28 cellular contexts compared by ENCODE assay signal in genomic region chr3:49865198-49865784, GRCh38. TPM values are rescaled to one million over a fixed set of nuclear protein-coding genes. Genes with fewer than 3 reads are reported as not detected.
DNase-seq lines count a peak whose midpoint lies in the region; ATAC-seq and TF ChIP-seq lines count a peak whose summit lies in the region.
"Had no signal": no experiment of that assay in that cellular context is flagged by ENCODE, and none has a peak within 500 bp of the region (broad histone marks: within the 10 kb centered on the region; RNA-seq: fewer than 3 reads in every experiment).

No MANE protein-coding gene starts in this region.

- H3K9ac ChIP-seq in iPS-15b (ENCODE audit: low read depth, low read length): peak overlapping the region; percentile 60
- H3K9ac ChIP-seq: BLaER1 treated with 17β-estradiol and CSF1 and Interleukin-3, amounts not matched to agents 10 nM and 100 nM; GM23248; KMS-11 had no signal

- H3K27ac ChIP-seq in osteoblast (ENCODE audit: low read depth, low read length) (no peak overlapping the region), foreskin keratinocyte (no peak overlapping the region)
- H3K27ac ChIP-seq: A549; BLaER1 treated with 17β-estradiol and CSF1 and Interleukin-3, amounts not matched to agents 10 nM and 100 nM; GM23248; HL-60; KMS-11; SK-N-MC had no signal

- H3K4me2 ChIP-seq in osteoblast (ENCODE audit: insufficient read depth, low read length): no peak overlapping the region
- H3K4me2 ChIP-seq: A549; BLaER1 treated with 17β-estradiol and CSF1 and Interleukin-3, amounts not matched to agents 10 nM and 100 nM; KMS-11 had no signal

- H3K36me3 ChIP-seq in iPS-15b (ENCODE audit: control insufficient read depth, insufficient read depth, low read length): peaks cover 9% of the 10 kb centered on the region
- H3K36me3 ChIP-seq in osteoblast (ENCODE audit: insufficient read depth, low read length): no peaks in the 10 kb centered on the region
- H3K36me3 ChIP-seq: BLaER1 treated with 17β-estradiol and CSF1 and Interleukin-3, amounts not matched to agents 10 nM and 100 nM had no signal

- H3K4me3 ChIP-seq in iPS-15b (ENCODE audit: low read depth, low read length): no peak overlapping the region
- H3K4me3 ChIP-seq in osteoblast (ENCODE audit: insufficient read depth, low read length): no peak overlapping the region
- H3K4me3 ChIP-seq: A549; BLaER1 treated with 17β-estradiol and CSF1 and Interleukin-3, amounts not matched to agents 10 nM and 100 nM; GM23248; SK-N-MC had no signal

- no peaks in the 10 kb centered on the region for H3K36me3 Mint-ChIP-seq in brain

- H3K9me3 ChIP-seq in iPS-15b (ENCODE audit: control insufficient read depth, insufficient read depth, low read length) (no peaks in the 10 kb centered on the region), osteoblast (ENCODE audit: low read depth, low read length) (no peaks in the 10 kb centered on the region)
- H3K9me3 ChIP-seq: A549; BLaER1 treated with 17β-estradiol and CSF1 and Interleukin-3, amounts not matched to agents 10 nM and 100 nM had no signal

- DNase-seq in osteoblast (ENCODE audit: insufficient read length, low spot score, missing footprints) (peak; percentile 66), foreskin keratinocyte (no peak), nucleus accumbens (lab: John Stamatoyannopoulos, UW) (no peak)
- DNase-seq in stimulated activated CD4-positive, alpha-beta T cell treated with anti-CD3 and anti-CD28 coated beads, Interleukin-4, amount 100 ng/mL, for 24 hours: no peak
- DNase-seq in activated CD4-positive, alpha-beta T cell treated with anti-CD3 and anti-CD28 coated beads for 48 hours: no peak
- DNase-seq: AML-193; CD4-positive, alpha-beta T cell; COR-L47; DMS53; GM23248; HCEC 1CT; NCI-H1048; NCI-H1417; NCI-H1694; NCI-H2081; NCI-H526 treated with DMSO at 0.1 percent for 48 hours; SIG-M5 had no signal

- H3K27ac Mint-ChIP-seq in brain: peak overlapping the region in 4 of 5 experiments; percentile 49 to 91 (median 80)
- H3K27ac Mint-ChIP-seq: CD4-positive, alpha-beta T cell had no signal

- TF ChIP-seq CTCF in brain (conservative IDR thresholded peaks at IDR 0.05): no peak
- no peak for TF ChIP-seq CTCF in osteoblast (IDR thresholded peaks at IDR 0.05; ENCODE audit: extremely low read depth, low read depth, low read length)
- TF ChIP-seq CTCF in foreskin keratinocyte (conservative IDR thresholded peaks at IDR 0.05): no peak

- H4K20me1 ChIP-seq in osteoblast (ENCODE audit: insufficient read depth, low read length): no peaks in the 10 kb centered on the region

- H3K9me3 Mint-ChIP-seq in brain: peaks cover 0 to 11% (median 0%) of the 10 kb centered on the region in 5 experiments
- H3K9me3 Mint-ChIP-seq: CD4-positive, alpha-beta T cell had no signal

- H3K79me2 ChIP-seq in osteoblast (ENCODE audit: insufficient read depth, low read length): no peaks in the 10 kb centered on the region

- H3K27me3 ChIP-seq in iPS-15b (ENCODE audit: control insufficient read depth, insufficient read depth, low read length) (peaks cover 2% of the 10 kb centered on the region), osteoblast (ENCODE audit: insufficient read depth, low read length) (peaks cover 44% of the 10 kb centered on the region), foreskin keratinocyte (peaks cover 74% of the 10 kb centered on the region)

- H2AFZ ChIP-seq in osteoblast (ENCODE audit: low read length): no peak overlapping the region
- H2AFZ ChIP-seq: GM23248 had no signal

- H3K4me1 ChIP-seq in iPS-15b (ENCODE audit: control insufficient read depth, insufficient read depth, low read length) (peaks cover 26% of the 10 kb centered on the region), osteoblast (ENCODE audit: insufficient read depth, low read length) (no peaks in the 10 kb centered on the region), foreskin keratinocyte (no peaks in the 10 kb centered on the region)

- H3K27me3 Mint-ChIP-seq in brain: peaks cover 10% of the 10 kb centered on the region

- peaks cover 52% of the 10 kb centered on the region for H3K4me1 Mint-ChIP-seq in brain
- H3K4me1 Mint-ChIP-seq: IgD-negative memory B cell had no signal

- no peak for ATAC-seq in foreskin keratinocyte
- ATAC-seq: A549 had no signal

- peak overlapping the region in 4 of 5 experiments; percentile 53 to 91 (median 66) for H3K4me3 Mint-ChIP-seq in brain
- H3K4me3 Mint-ChIP-seq: CD4-positive, alpha-beta T cell; IgD-negative memory B cell had no signal

RNA-seq across cellular contexts. Expression of gene CAMKV, which starts 4.4 kb away (rescaled TPM):
- polyA plus RNA-seq in brain (ENCODE audit: insufficient read depth, low read depth, low replicate concordance): 28.5 TPM
- total RNA-seq in osteoblast: not detected in 2 replicates
- total RNA-seq in foreskin keratinocyte: not detected in 2 replicates
- not detected in 2 replicates for polyA plus RNA-seq in foreskin keratinocyte
- total RNA-seq: GM23248, NCI-H460 had no signal
- polyA plus RNA-seq: IgD-negative memory B cell had no signal

RNA-seq across cellular contexts. Expression of gene TRAIP, which starts 8.9 kb away (rescaled TPM):
- polyA plus RNA-seq in brain (ENCODE audit: insufficient read depth, low read depth, low replicate concordance): 6.8 TPM
- 1.4 and 2.4 TPM in 2 replicates for total RNA-seq in osteoblast
- 13.9 and 14.8 TPM in 2 replicates for total RNA-seq in foreskin keratinocyte
- 14.5 and 16.0 TPM in 2 replicates for polyA plus RNA-seq in foreskin keratinocyte

RNA-seq across cellular contexts. Expression of gene MST1R, which starts 38.4 kb away (rescaled TPM):
- 1.6 TPM for polyA plus RNA-seq in brain (ENCODE audit: insufficient read depth, low read depth, low replicate concordance)
- 0.72 and 1.8 TPM in 2 replicates for total RNA-seq in osteoblast
- total RNA-seq in foreskin keratinocyte: 95.1 and 98.9 TPM in 2 replicates
- 104 and 120 TPM in 2 replicates for polyA plus RNA-seq in foreskin keratinocyte
- total RNA-seq: Daoy, G401 had no signal

RNA-seq across cellular contexts. Expression of gene UBA7, which starts 51.5 kb away (rescaled TPM):
- polyA plus RNA-seq in brain (ENCODE audit: insufficient read depth, low read depth, low replicate concordance): 3.4 TPM
- 76.7 and 81.3 TPM in 2 replicates for total RNA-seq in osteoblast
- 4.3 and 6.7 TPM in 2 replicates for total RNA-seq in foreskin keratinocyte
- 3.9 and 4.8 TPM in 2 replicates for polyA plus RNA-seq in foreskin keratinocyte

Comparison
In these comparisons a context has a peak if more than half of its experiments do, and no peak if none do; other contexts are left out.
1. RNA of gene MST1R, which starts 38.4 kb away (total RNA-seq): 95.1 to 98.9 TPM in foreskin keratinocyte; 0.72 to 1.8 TPM in osteoblast; every median in the first group is over 10 times any median in the second.